In genomic region chr2:233824373-233824772, GRCh38 we compare ENCODE assay signal across 18 cellular contexts. TPM values are rescaled to one million over a fixed set of nuclear protein-coding genes. Genes with fewer than 3 reads are reported as not detected.
"Had no signal": no experiment of that assay in that cellular context is flagged by ENCODE, and none has a peak within 500 bp of the region (broad histone marks: within the 10 kb centered on the region; RNA-seq: fewer than 3 reads in every experiment).

No MANE protein-coding gene starts in this region.

- H3K36me3 ChIP-seq: brain microvascular endothelial cell, neutrophil, suprapubic skin, upper lobe of left lung had no signal

- H3K27ac ChIP-seq: brain microvascular endothelial cell, epithelial cell of prostate, neutrophil, skin epidermis, suprapubic skin, upper lobe of left lung had no signal

- H3K9me3 ChIP-seq: neutrophil had no signal

- H3K4me3 Mint-ChIP-seq: activated naive CD8-positive, alpha-beta T cell treated with anti-CD3 and anti-CD28 coated beads for 36 hours; activated T-cell treated with anti-CD3 and anti-CD28 coated beads, Interleukin-2, amount 50 U/mL, for 24 hours; effector memory CD8-positive, alpha-beta T cell; stimulated activated naive CD8-positive, alpha-beta T cell treated with anti-CD3 and anti-CD28 coated beads, Interleukin-15, Interleukin-2, amounts not matched to agents 100 ng/mL and 50 ng/mL, for 24 hours had no signal

- H3K27me3 ChIP-seq: brain microvascular endothelial cell, neutrophil, upper lobe of left lung had no signal

- H3K9me3 Mint-ChIP-seq: activated naive CD8-positive, alpha-beta T cell treated with anti-CD3 and anti-CD28 coated beads for 36 hours; activated T-cell treated with anti-CD3 and anti-CD28 coated beads, Interleukin-2, amount 50 U/mL, for 24 hours; effector memory CD8-positive, alpha-beta T cell; stimulated activated naive CD8-positive, alpha-beta T cell treated with anti-CD3 and anti-CD28 coated beads, Interleukin-15, Interleukin-2, amounts not matched to agents 100 ng/mL and 50 ng/mL, for 24 hours had no signal

- H3K27ac Mint-ChIP-seq: activated naive CD8-positive, alpha-beta T cell treated with anti-CD3 and anti-CD28 coated beads for 36 hours; activated T-cell treated with anti-CD3 and anti-CD28 coated beads, Interleukin-2, amount 50 U/mL, for 24 hours; effector memory CD8-positive, alpha-beta T cell; stimulated activated naive CD8-positive, alpha-beta T cell treated with anti-CD3 and anti-CD28 coated beads, Interleukin-15, Interleukin-2, amounts not matched to agents 100 ng/mL and 50 ng/mL, for 24 hours had no signal

- ATAC-seq: effector memory CD8-positive, alpha-beta T cell had no signal

- H3K4me1 Mint-ChIP-seq: activated naive CD8-positive, alpha-beta T cell treated with anti-CD3 and anti-CD28 coated beads for 36 hours had no signal

- H3K27me3 Mint-ChIP-seq: stimulated activated naive CD8-positive, alpha-beta T cell treated with anti-CD3 and anti-CD28 coated beads, Interleukin-15, Interleukin-2, amounts not matched to agents 100 ng/mL and 50 ng/mL, for 24 hours had no signal

- H3K4me1 ChIP-seq: upper lobe of left lung had no signal

- H3K36me3 Mint-ChIP-seq: activated naive CD8-positive, alpha-beta T cell treated with anti-CD3 and anti-CD28 coated beads for 36 hours had no signal

- DNase-seq: activated CD4-positive, alpha-beta T cell treated with anti-CD3 and anti-CD28 coated beads, Interleukin-2, amount 50 U/mL, for 48 hours; activated gamma-delta T cell; activated naive CD8-positive, alpha-beta T cell treated with anti-CD3 and anti-CD28 coated beads for 36 hours; activated T-cell treated with anti-CD3 and anti-CD28 coated beads, Interleukin-2, amount 50 U/mL, for 24 hours; amygdala; brain microvascular endothelial cell; dermis blood vessel endothelial cell; effector memory CD8-positive, alpha-beta T cell; T-helper 9 cell had no signal

- H3K4me3 ChIP-seq: skin epidermis, suprapubic skin, upper lobe of left lung had no signal

RNA-seq across cellular contexts. Expression of gene MROH2A, which starts 46.2 kb away (rescaled TPM):
- total RNA-seq: activated naive CD8-positive, alpha-beta T cell treated with anti-CD3 and anti-CD28 coated beads for 36 hours; cerebellum; dermis blood vessel endothelial cell; frontal cortex; lung microvascular endothelial cell; suprapubic skin; upper lobe of left lung had no signal
